In genomic region chr5:127442085-127442484, GRCh38 we compare ENCODE assay signal across 10 cellular contexts.
DNase-seq lines count a peak whose midpoint lies in the region; ATAC-seq, FAIRE-seq and TF ChIP-seq lines count a peak whose summit lies in the region.
"Had no signal": no experiment of that assay in that cellular context is flagged by ENCODE, and none has a peak within 500 bp of the region (broad histone marks: within the 10 kb centered on the region; RNA-seq: fewer than 3 reads in every experiment).

No MANE protein-coding gene starts in this region.

- ATAC-seq in GM18861 (IDR thresholded peaks at IDR 0.05; ENCODE audit: unreplicated experiment) (no peak), HG02623 (IDR thresholded peaks at IDR 0.05; ENCODE audit: unreplicated experiment) (no peak)
- ATAC-seq: naive thymus-derived CD4-positive, alpha-beta T cell; stimulated activated naive B cell treated with anti-CD40 and anti-IgM and Interleukin-4, amounts not matched to agents 10 μg/mL and 1 μg/mL and 100 μg/mL, for 72 hours had no signal

- TF ChIP-seq CTCF in 22Rv1 (IDR thresholded peaks at IDR 0.05) (peak; percentile 51), GM13977 (IDR thresholded peaks at IDR 0.05; ENCODE audit: extremely low read depth, insufficient read depth, missing control alignments) (peak; percentile 35), foreskin fibroblast (IDR thresholded peaks at IDR 0.05; ENCODE audit: low read depth, low read length) (no peak), kidney (IDR thresholded peaks at IDR 0.05; ENCODE audit: borderline replicate concordance, extremely low read depth, insufficient read depth) (no peak)

- in situ Hi-C loops in GM13977 (cut with MboI; ENCODE audit: low pct_unique_long_range_greater_than_20kb, low sequenced_read_pairs, unreplicated experiment): no loop called here

- H3K4me3 ChIP-seq in foreskin fibroblast (ENCODE audit: low read depth in 1 of 2, low read length in 2 of 2) (no peak overlapping the region), kidney (ENCODE audit: low read length in 2 of 2) (no peak overlapping the region)

- H3K9ac ChIP-seq in kidney (ENCODE audit: low read length in 2 of 2): no peak overlapping the region

- H3K4me1 ChIP-seq in kidney (ENCODE audit: control insufficient read depth in 1 of 2, insufficient read depth in 1 of 2, low read depth in 1 of 2, low read length in 2 of 2): no peaks in the 10 kb centered on the region

- DNase-seq in GM13977 (ENCODE audit: low spot score): peak; percentile 23
- DNase-seq in SK-N-DZ (ENCODE audit: low spot score): peak; percentile 22
- DNase-seq in foreskin fibroblast: peak; percentile 7 to 53
- no peak for DNase-seq in kidney
- no peak for DNase-seq in RCC 7860 (ENCODE audit: low spot score)
- DNase-seq: naive thymus-derived CD4-positive, alpha-beta T cell; stimulated activated naive B cell treated with anti-CD40 and anti-IgM and Interleukin-4, amounts not matched to agents 10 μg/mL and 1 μg/mL and 100 μg/mL, for 72 hours had no signal

- H3K27ac ChIP-seq in 22Rv1: no peak overlapping the region
- no peak overlapping the region for H3K27ac ChIP-seq in kidney (ENCODE audit: low read depth in 2 of 2, low read length in 2 of 2)

- FAIRE-seq in kidney (lab: Jason Lieb, UNC): no peak
- no peak for FAIRE-seq in RCC 7860 (lab: Jason Lieb, UNC)

- intact Hi-C loops in kidney (cut with DNase I): no loop called here

- no peaks in the 10 kb centered on the region for H3K9me3 ChIP-seq in kidney (ENCODE audit: control insufficient read depth in 1 of 2, low read length in 2 of 2)

- no peaks in the 10 kb centered on the region for H3K36me3 ChIP-seq in kidney (ENCODE audit: control insufficient read depth in 1 of 2, insufficient read depth in 2 of 2, low read length in 2 of 2)

Comparison
In these comparisons a context has a peak if more than half of its experiments do, and no peak if none do; other contexts are left out.
1. CTCF ChIP-seq: peak in 22Rv1 (single experiment) and GM13977 (single experiment); none in foreskin fibroblast (single experiment) and kidney (single experiment).
2. DNase-seq: peak in GM13977 (single experiment), SK-N-DZ (single experiment) and foreskin fibroblast (2 of 2); none in kidney (single experiment) and RCC 7860 (single experiment).